8 cellular contexts compared by ENCODE assay signal in genomic region chr15:67134577-67135492, GRCh38.
A peak's percentile ranks its signal among the peaks of the same experiment; 100 is the strongest.
DNase-seq lines count a peak whose midpoint lies in the region; ATAC-seq lines count a peak whose summit lies in the region.

No MANE protein-coding gene starts in this region.

- intact Hi-C loops in activated CD4-positive, alpha-beta memory T cell treated with anti-CD3 and anti-CD28 coated beads for 36 hours (cut with micrococcal nuclease) = loop anchor here (1.0 to 5.0 kb wide), 6 partner anchors 11 to 68 kb away; partner anchors contain the start of gene SMAD3

- H3K27ac Mint-ChIP-seq in activated CD4-positive, alpha-beta memory T cell treated with anti-CD3 and anti-CD28 coated beads for 36 hours = peak overlapping the region; percentile 95
- peak overlapping the region; percentile 98 to 100 (median 99) for H3K27ac Mint-ChIP-seq in immature natural killer cell

- H3K9me3 Mint-ChIP-seq in activated CD4-positive, alpha-beta memory T cell treated with anti-CD3 and anti-CD28 coated beads for 36 hours = no peaks in the 10 kb centered on the region
- H3K9me3 Mint-ChIP-seq in immature natural killer cell = no peaks in the 10 kb centered on the region

- H3K36me3 Mint-ChIP-seq in activated CD4-positive, alpha-beta memory T cell treated with anti-CD3 and anti-CD28 coated beads for 36 hours = peaks cover 4% of the 10 kb centered on the region
- peaks cover 0 to 3% (median 3%) of the 10 kb centered on the region in 3 donors for H3K36me3 Mint-ChIP-seq in immature natural killer cell

- ATAC-seq in HG02571 (IDR thresholded peaks at IDR 0.05; ENCODE audit: unreplicated experiment) (peak; percentile 8), HG03571 (IDR thresholded peaks at IDR 0.05; ENCODE audit: unreplicated experiment) (no peak)
- peak; percentile 8 for ATAC-seq in stimulated activated naive CD8-positive, alpha-beta T cell treated with anti-CD3 and anti-CD28 coated beads, Interleukin-15, Interleukin-2, amounts not matched to agents 100 U/mL and 50 U/mL, for 24 hours

- CTCF ChIA-PET in activated CD4-positive, alpha-beta memory T cell treated with anti-CD3 and anti-CD28 coated beads for 36 hours (lab: Charles Lee) = interaction anchor here (0.8 to 1.6 kb wide), 7 partner anchors 9 to 64 kb away, joined by 3 to 6 read pairs (median 3); no protein-coding TSS in a partner anchor

- no peaks in the 10 kb centered on the region for H3K27me3 Mint-ChIP-seq in activated CD4-positive, alpha-beta memory T cell treated with anti-CD3 and anti-CD28 coated beads for 36 hours
- peaks cover 4 to 6% (median 4%) of the 10 kb centered on the region in 3 donors for H3K27me3 Mint-ChIP-seq in immature natural killer cell (ENCODE audit: low read depth in 3 of 3)

- no peak for DNase-seq in activated CD4-positive, alpha-beta memory T cell treated with anti-CD3 and anti-CD28 coated beads for 36 hours
- DNase-seq in immature natural killer cell (no peak), A172 (ENCODE audit: low spot score) (no peak), NCI-H128 (lab: John Stamatoyannopoulos, UW; ENCODE audit: unreplicated experiment) (no peak), SW 1271 (lab: John Stamatoyannopoulos, UW) (no peak)
- DNase-seq in stimulated activated naive CD8-positive, alpha-beta T cell treated with anti-CD3 and anti-CD28 coated beads, Interleukin-15, Interleukin-2, amounts not matched to agents 100 U/mL and 50 U/mL, for 24 hours = no peak

- POLR2A ChIA-PET in activated CD4-positive, alpha-beta memory T cell treated with anti-CD3 and anti-CD28 coated beads for 36 hours (lab: Charles Lee) = interaction anchor here (0.9 to 3.2 kb wide), 15 partner anchors 10 to 54 kb away, joined by 3 to 26 read pairs (median 6); no protein-coding TSS in a partner anchor

- peaks cover 90% of the 10 kb centered on the region for H3K4me1 Mint-ChIP-seq in activated CD4-positive, alpha-beta memory T cell treated with anti-CD3 and anti-CD28 coated beads for 36 hours (ENCODE audit: low read depth)
- peaks cover 95 to 98% of the 10 kb centered on the region in 2 donors for H3K4me1 Mint-ChIP-seq in immature natural killer cell

- peak overlapping the region; percentile 82 for H3K4me3 Mint-ChIP-seq in activated CD4-positive, alpha-beta memory T cell treated with anti-CD3 and anti-CD28 coated beads for 36 hours
- H3K4me3 Mint-ChIP-seq in immature natural killer cell = peak overlapping the region; percentile 75 to 91 (median 84)
